ENCODE assay signal across 8 cellular contexts in the genomic region with DNA sequence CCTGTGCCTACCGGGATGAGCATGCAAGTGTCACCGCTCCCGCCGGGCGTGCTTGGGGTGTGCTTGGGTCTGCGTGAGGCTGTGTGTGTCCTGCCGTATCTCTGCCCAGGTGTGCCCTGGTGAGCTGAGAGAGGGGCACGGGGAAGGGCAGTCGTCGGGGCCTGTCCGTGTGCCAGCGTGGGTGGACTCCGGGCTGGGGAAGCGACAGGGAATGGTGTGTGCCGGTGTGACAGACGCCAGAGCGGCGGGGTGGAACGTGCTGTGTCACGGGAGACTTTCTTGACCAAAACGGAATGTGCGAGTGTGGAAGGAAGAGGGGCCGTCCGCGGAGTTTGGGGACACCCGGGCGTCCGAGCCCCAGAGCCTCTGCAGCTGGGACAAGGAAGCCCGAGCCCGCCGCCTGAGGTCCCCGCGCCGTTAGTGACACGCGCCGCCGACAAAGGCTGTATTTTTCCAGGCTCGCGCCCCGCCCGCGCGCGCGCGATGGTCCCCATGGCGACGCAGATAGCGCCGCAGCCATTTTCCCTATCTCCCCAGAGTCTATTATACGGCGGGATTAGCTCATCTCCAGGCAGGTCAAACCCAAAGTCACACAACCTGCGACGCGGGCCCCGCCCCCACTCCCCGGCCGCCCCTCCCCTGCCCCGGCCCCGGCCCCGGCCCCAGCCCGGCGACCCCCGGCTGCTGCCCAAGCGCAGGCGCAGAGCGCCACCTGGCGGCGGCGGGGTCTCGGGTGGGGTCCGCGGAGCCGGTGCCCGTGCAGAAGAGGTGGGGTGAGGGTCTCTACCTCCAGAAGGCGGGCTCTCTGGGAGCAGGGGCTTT. TPM values are rescaled to one million over a fixed set of nuclear protein-coding genes. Genes with fewer than 3 reads are reported as not detected.
DNase-seq lines count a peak whose midpoint lies in the region; ATAC-seq and TF ChIP-seq lines count a peak whose summit lies in the region.

No MANE protein-coding gene starts in this region.

- peaks cover 8 to 30% (median 18%) of the 10 kb centered on the region in 12 donors for H3K4me1 ChIP-seq in heart left ventricle

- H3K9me3 Mint-ChIP-seq in activated naive CD4-positive, alpha-beta T cell treated with anti-CD3 and anti-CD28 coated beads for 36 hours, result no peaks in the 10 kb centered on the region
- no peaks in the 10 kb centered on the region for H3K9me3 Mint-ChIP-seq in progenitor cell of endocrine pancreas (ENCODE audit: low read depth)

- 1 to 5% (median 4%) methylated on average over 14 to 77 of the region's 77 CpGs for WGBS in heart left ventricle, 4 donors

- peak overlapping the region; percentile 68 for H3K4me3 Mint-ChIP-seq in activated naive CD4-positive, alpha-beta T cell treated with anti-CD3 and anti-CD28 coated beads for 36 hours
- H3K4me3 Mint-ChIP-seq in progenitor cell of endocrine pancreas (ENCODE audit: low read depth), result peak overlapping the region; percentile 74

- peaks cover 49% of the 10 kb centered on the region for H3K27me3 Mint-ChIP-seq in activated naive CD4-positive, alpha-beta T cell treated with anti-CD3 and anti-CD28 coated beads for 36 hours (ENCODE audit: low read depth)
- peaks cover 85% of the 10 kb centered on the region for H3K27me3 Mint-ChIP-seq in progenitor cell of endocrine pancreas

- H3K27ac Mint-ChIP-seq in activated naive CD4-positive, alpha-beta T cell treated with anti-CD3 and anti-CD28 coated beads for 36 hours, result no peak overlapping the region
- no peak overlapping the region for H3K27ac Mint-ChIP-seq in progenitor cell of endocrine pancreas

- peak overlapping the region; percentile 48 for H3K4me3 ChIP-seq in MG63
- H3K4me3 ChIP-seq in heart left ventricle, result peak overlapping the region; percentile 25 to 66 (median 56)

- TF ChIP-seq POLR2A in heart left ventricle (IDR thresholded peaks at IDR 0.05), result no peak

- peak; percentile 44 to 93 (median 72) for TF ChIP-seq CTCF in heart left ventricle (IDR thresholded peaks at IDR 0.05)
- peak; percentile 93 for TF ChIP-seq CTCF in progenitor cell of endocrine pancreas (IDR thresholded peaks at IDR 0.05; ENCODE audit: unreplicated experiment)

- H3K9me3 ChIP-seq in MG63 (no peaks in the 10 kb centered on the region), heart left ventricle (no peaks in the 10 kb centered on the region)

- no peaks in the 10 kb centered on the region for H3K36me3 ChIP-seq in MG63
- no peaks in the 10 kb centered on the region for H3K36me3 ChIP-seq in heart left ventricle

- DNase-seq in DMS53 (lab: John Stamatoyannopoulos, UW), result peak; percentile 84
- peak; percentile 46 for DNase-seq in MG63
- DNase-seq in SK-N-DZ (ENCODE audit: low spot score), result peak; percentile 95
- DNase-seq in activated naive CD4-positive, alpha-beta T cell treated with anti-CD3 and anti-CD28 coated beads for 36 hours, result peak; percentile 74
- peak; percentile 62 to 85 (median 72) for DNase-seq in heart left ventricle
- peak; percentile 85 for DNase-seq in progenitor cell of endocrine pancreas (ENCODE audit: low spot score, unreplicated experiment)
- DNase-seq in ureter (ENCODE audit: low spot score), result peak; percentile 80

- ATAC-seq in heart left ventricle (peak; percentile 34 to 83 (median 74)), GM21526 (IDR thresholded peaks at IDR 0.05; ENCODE audit: low FRiP score, unreplicated experiment) (no peak)

- H3K36me3 Mint-ChIP-seq in activated naive CD4-positive, alpha-beta T cell treated with anti-CD3 and anti-CD28 coated beads for 36 hours (ENCODE audit: low read depth), result no peaks in the 10 kb centered on the region
- H3K36me3 Mint-ChIP-seq in progenitor cell of endocrine pancreas (ENCODE audit: insufficient read depth), result no peaks in the 10 kb centered on the region

- CTCF ChIA-PET in activated naive CD4-positive, alpha-beta T cell treated with anti-CD3 and anti-CD28 coated beads for 36 hours (lab: Charles Lee), result interaction anchor here (0.9 to 5.7 kb wide), 12 partner anchors 8 to 111 kb away, joined by 3 to 63 read pairs (median 4); no protein-coding TSS in a partner anchor

- intact Hi-C loops in activated naive CD4-positive, alpha-beta T cell treated with anti-CD3 and anti-CD28 coated beads for 36 hours (cut with micrococcal nuclease), result loop anchor here (1.0 to 10.0 kb wide), 5 partner anchors 8 to 423 kb away; a partner anchor contains a TSS
- intact Hi-C loops in heart left ventricle (cut with DNase I), result loop anchor here (1.0 to 10.0 kb wide), 18 partner anchors 33 to 420 kb away; no protein-coding TSS in a partner anchor

- H3K4me1 Mint-ChIP-seq in activated naive CD4-positive, alpha-beta T cell treated with anti-CD3 and anti-CD28 coated beads for 36 hours (ENCODE audit: low read depth), result peaks cover 3% of the 10 kb centered on the region
- H3K4me1 Mint-ChIP-seq in progenitor cell of endocrine pancreas (ENCODE audit: low read depth), result peaks cover 9% of the 10 kb centered on the region

- peaks cover 36% of the 10 kb centered on the region for H3K27me3 ChIP-seq in MG63
- H3K27me3 ChIP-seq in heart left ventricle, result peaks cover 3 to 74% (median 29%) of the 10 kb centered on the region in 9 donors

- peak overlapping the region in 3 of 12 donors; percentile 0 to 51 (median 29) for H3K27ac ChIP-seq in heart left ventricle

RNA-seq across cellular contexts. Expression of a gene that starts 4.5 kb away (rescaled TPM):
- total RNA-seq in MG63 (2014; rRNA removed; shearing (Covaris generic); ENCODE audit: low replicate concordance), result 0.27 and 2.6 TPM in 2 replicates
- 116 and 129 TPM in 2 replicates for polyA plus RNA-seq in SK-N-DZ (2014; cell fraction: cytosol; rRNA removed)
- polyA plus RNA-seq in SK-N-DZ (2014; cell fraction: nucleus; rRNA removed), result 130 and 136 TPM in 2 replicates
- under 1 TPM in 1 of 2 experiments, not detected in 1; 0.35 TPM for total RNA-seq in activated naive CD4-positive, alpha-beta T cell treated with anti-CD3 and anti-CD28 coated beads for 36 hours
- total RNA-seq in heart left ventricle, result 10 to 100 TPM in 7 of 9 donors, 1 to 10 TPM in 2; 6.0 to 30.7 (median 12.3) TPM
- polyA plus RNA-seq in heart left ventricle, result 10 to 100 TPM; 16.8 to 18.2 TPM
- total RNA-seq in progenitor cell of endocrine pancreas, result 1.7 and 1.9 TPM in 2 replicates
- total RNA-seq in ureter, result 57.8 TPM

RNA-seq across cellular contexts. Expression of a gene that starts 30.8 kb away (rescaled TPM):
- total RNA-seq in MG63 (2014; rRNA removed; shearing (Covaris generic); ENCODE audit: low replicate concordance), result not detected in 2 replicates
- polyA plus RNA-seq in SK-N-DZ (2014; cell fraction: cytosol; rRNA removed), result not detected in 2 replicates
- polyA plus RNA-seq in SK-N-DZ (2014; cell fraction: nucleus; rRNA removed), result not detected in 2 replicates
- not detected for total RNA-seq in activated naive CD4-positive, alpha-beta T cell treated with anti-CD3 and anti-CD28 coated beads for 36 hours
- not detected for total RNA-seq in heart left ventricle
- polyA plus RNA-seq in heart left ventricle, result not detected
- not detected in 2 replicates for total RNA-seq in progenitor cell of endocrine pancreas
- not detected for total RNA-seq in ureter
